17 cellular contexts compared by ENCODE assay signal in genomic region chr5:42520203-42520602, GRCh38.
"Had no signal": no experiment of that assay in that cellular context is flagged by ENCODE, and none has a peak within 500 bp of the region (broad histone marks: within the 10 kb centered on the region; RNA-seq: fewer than 3 reads in every experiment).

No MANE protein-coding gene starts in this region.

- DNase-seq: caudate nucleus; effector CD4-positive, alpha-beta T cell; heart left ventricle; hypothalamus; kidney glomerular epithelial cell; left lung; lower lobe of right lung; naive B cell; occipital lobe; small intestine; stimulated activated CD4-positive, alpha-beta T cell treated with anti-CD3 and anti-CD28 coated beads, Interleukin-12 subunit alpha, Interleukin-12 subunit beta, amount 100 ng/mL, for 4 hours; stimulated activated naive CD4-positive, alpha-beta T cell treated with Interleukin-2 at 50 U/mL for 16 hours; tibial artery had no signal

- H3K36me3 ChIP-seq: heart left ventricle, left lung, lower lobe of right lung, right atrium auricular region, suprapubic skin, tibial artery had no signal

- H2AFZ ChIP-seq: parathyroid adenoma had no signal

- H3K4me3 ChIP-seq: coronary artery, heart left ventricle, left lung, lower lobe of right lung, right atrium auricular region, suprapubic skin, tibial artery had no signal

- ATAC-seq: left lung, lower lobe of right lung had no signal

- H3K27ac ChIP-seq: coronary artery, left lung, lower lobe of right lung, parathyroid adenoma, suprapubic skin, tibial artery had no signal

- H3K4me1 ChIP-seq: lower lobe of right lung had no signal

- H3K9me3 ChIP-seq: heart left ventricle, lower lobe of right lung, right atrium auricular region, suprapubic skin, tibial artery had no signal

- H3K9ac ChIP-seq: parathyroid adenoma had no signal

- H3K27me3 ChIP-seq: heart left ventricle, left lung, right atrium auricular region, suprapubic skin, tibial artery had no signal
